ENCODE assay signal across 8 cellular contexts in the genomic region with DNA sequence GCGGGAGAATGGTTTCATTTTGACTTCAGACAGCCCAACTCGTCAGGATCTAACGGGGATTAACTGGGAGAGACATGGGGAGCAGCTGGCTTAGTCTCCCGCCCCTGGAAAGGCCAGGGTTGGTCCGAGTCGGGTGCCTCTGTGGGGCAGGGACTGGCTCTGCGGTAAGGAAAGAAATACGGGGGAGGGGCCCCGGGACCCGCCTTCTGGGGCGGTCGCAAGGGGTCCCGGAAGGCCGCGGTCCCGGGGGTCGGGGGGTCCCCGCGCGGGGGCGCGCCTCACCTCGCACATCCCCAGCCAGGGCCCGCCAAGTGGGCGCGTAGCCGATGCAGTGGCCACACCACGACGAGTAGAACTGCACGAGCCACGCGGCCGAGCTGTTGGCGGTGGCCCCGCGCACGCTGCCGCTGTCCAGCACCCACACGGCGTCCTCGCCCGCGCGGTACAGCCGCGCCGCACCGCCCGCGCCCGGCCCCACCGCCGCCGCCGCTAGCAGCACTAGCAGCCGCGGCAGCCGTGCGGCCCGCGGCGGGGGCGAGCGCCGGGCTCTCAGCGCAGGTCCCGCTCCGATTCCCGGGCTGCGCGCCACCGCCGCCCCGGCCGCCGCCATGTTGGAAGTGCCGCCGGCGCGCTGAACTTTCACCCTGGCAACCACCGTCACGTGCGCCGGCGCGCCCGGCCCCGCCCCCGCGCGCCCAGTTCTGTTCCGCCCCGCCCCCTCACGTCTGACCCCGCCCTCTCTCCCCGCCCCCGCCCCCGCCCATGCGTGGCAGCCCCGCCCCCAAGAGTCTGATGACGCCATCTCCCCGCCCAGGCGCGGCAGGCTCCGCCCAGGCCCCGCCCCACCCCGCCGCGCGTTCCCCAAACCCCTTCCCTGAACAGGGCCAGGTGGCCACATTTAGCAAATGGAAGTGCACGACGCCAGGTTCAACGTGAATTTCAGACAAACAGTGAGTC. TPM values are rescaled to one million over a fixed set of nuclear protein-coding genes. Genes with fewer than 3 reads are reported as not detected.
A peak's percentile ranks its signal among the peaks of the same experiment; 100 is the strongest.
DNase-seq lines count a peak whose midpoint lies in the region; ATAC-seq and TF ChIP-seq lines count a peak whose summit lies in the region.

Gene QSOX2 (minus strand): TSS at position 619 of the 957 bp plus-strand sequence. CDS start 9 bp downstream, at position 610.

- peaks cover 40% of the 10 kb centered on the region for H3K4me1 Mint-ChIP-seq in activated CD8-positive, alpha-beta T cell treated with anti-CD3 and anti-CD28 coated beads for 36 hours (ENCODE audit: low read depth)

- H3K27ac ChIP-seq in lower lobe of right lung = peak within 1 kb of the TSS; percentile 36

- H3K36me3 Mint-ChIP-seq in activated CD8-positive, alpha-beta T cell treated with anti-CD3 and anti-CD28 coated beads for 36 hours (ENCODE audit: low read depth) = peaks cover 4% of the 10 kb centered on the region

- ATAC-seq in HG03354 (IDR thresholded peaks at IDR 0.05; ENCODE audit: poor library complexity, severe bottlenecking, unreplicated experiment) = peak; percentile 54
- peak; percentile 68 for ATAC-seq in activated CD8-positive, alpha-beta T cell treated with anti-CD3 and anti-CD28 coated beads for 36 hours
- ATAC-seq in lower lobe of right lung = peak; percentile 93

- peaks cover 16% of the 10 kb centered on the region for H3K4me1 ChIP-seq in lower lobe of right lung

- no peaks in the 10 kb centered on the region for H3K9me3 ChIP-seq in lower lobe of right lung

- peak within 1 kb of the TSS; percentile 93 for H3K27ac Mint-ChIP-seq in activated CD8-positive, alpha-beta T cell treated with anti-CD3 and anti-CD28 coated beads for 36 hours

- H3K27me3 Mint-ChIP-seq in activated CD8-positive, alpha-beta T cell treated with anti-CD3 and anti-CD28 coated beads for 36 hours = no peaks in the 10 kb centered on the region

- no peak for TF ChIP-seq CTCF in activated CD8-positive, alpha-beta T cell treated with anti-CD3 and anti-CD28 coated beads for 36 hours (IDR thresholded peaks at IDR 0.05)
- no peak for TF ChIP-seq CTCF in lower lobe of right lung (IDR thresholded peaks at IDR 0.05)

- peak within 1 kb of the TSS; percentile 81 for H3K4me3 ChIP-seq in lower lobe of right lung

- peak within 1 kb of the TSS; percentile 94 for H3K4me3 Mint-ChIP-seq in activated CD8-positive, alpha-beta T cell treated with anti-CD3 and anti-CD28 coated beads for 36 hours

- peak; percentile 59 for DNase-seq in SIG-M5 treated with dmso at 0.1 percent for 504 hours (lab: John Stamatoyannopoulos, UW; ENCODE audit: unreplicated experiment)
- no peak for DNase-seq in SIG-M5 (lab: John Stamatoyannopoulos, UW)
- peak; percentile 38 for DNase-seq in NCI-H82 treated with DMSO at 0.1 percent for 48 hours (lab: John Stamatoyannopoulos, UW; ENCODE audit: unreplicated experiment)
- DNase-seq in activated CD8-positive, alpha-beta T cell treated with anti-CD3 and anti-CD28 coated beads for 36 hours = peak; percentile 86
- DNase-seq in ecto neural progenitor cell (ENCODE audit: low spot score) = peak; percentile 94
- peak; percentile 88 for DNase-seq in lower lobe of right lung
- DNase-seq in stimulated activated CD4-positive, alpha-beta T cell treated with anti-CD3 and anti-CD28 coated beads, Interleukin-4, amount 100 ng/mL, for 48 hours (ENCODE audit: low read depth in 2 of 2) = peak; percentile 78 to 84

- H3K9me3 Mint-ChIP-seq in activated CD8-positive, alpha-beta T cell treated with anti-CD3 and anti-CD28 coated beads for 36 hours = no peaks in the 10 kb centered on the region

- H3K27me3 ChIP-seq in lower lobe of right lung (ENCODE audit: low read depth) = no peaks in the 10 kb centered on the region

- intact Hi-C loops in activated CD8-positive, alpha-beta T cell treated with anti-CD3 and anti-CD28 coated beads for 36 hours (cut with micrococcal nuclease) = no loop called here
- intact Hi-C loops in lower lobe of right lung (cut with DNase I) = no loop called here

- POLR2A ChIA-PET in activated CD8-positive, alpha-beta T cell treated with anti-CD3 and anti-CD28 coated beads for 36 hours (lab: Charles Lee) = interaction anchor here (0.6 to 1.3 kb wide), 7 partner anchors 13 to 362 kb away, joined by 3 to 5 read pairs (median 3); partner anchors contain the start of gene CAMSAP1

- CTCF ChIA-PET in activated CD8-positive, alpha-beta T cell treated with anti-CD3 and anti-CD28 coated beads for 36 hours (lab: Charles Lee) = no interaction called here

- no peaks in the 10 kb centered on the region for H3K36me3 ChIP-seq in lower lobe of right lung

RNA-seq across cellular contexts. Expression of gene QSOX2, which starts in this region (rescaled TPM):
- 10 to 100 TPM; 21.0 to 21.5 TPM for total RNA-seq in activated CD8-positive, alpha-beta T cell treated with anti-CD3 and anti-CD28 coated beads for 36 hours
- 10.5 TPM for total RNA-seq in lower lobe of right lung
